ENCODE assay signal across 16 cellular contexts in genomic region chr4:125123710-125124109, GRCh38.
A peak's percentile ranks its signal among the peaks of the same experiment; 100 is the strongest.
DNase-seq lines count a peak whose midpoint lies in the region; ATAC-seq and TF ChIP-seq lines count a peak whose summit lies in the region.
"Had no signal": no experiment of that assay in that cellular context is flagged by ENCODE, and none has a peak within 500 bp of the region (broad histone marks: within the 10 kb centered on the region; RNA-seq: fewer than 3 reads in every experiment).

No MANE protein-coding gene starts in this region.

- no peak overlapping the region for H3K27ac ChIP-seq in A673 (ENCODE audit: low read depth, low read length, poor library complexity, severe bottlenecking)
- H3K27ac ChIP-seq: 22Rv1 had no signal

- POLR2A ChIA-PET in A673 (lab: Charles Lee; ENCODE audit: low non-redundant PET), result no interaction called here

- no peaks in the 10 kb centered on the region for H3K36me3 ChIP-seq in A673 (ENCODE audit: insufficient read depth, low read length, poor library complexity, severe bottlenecking)

- DNase-seq in A673 (ENCODE audit: low spot score) (peak; percentile 85), HFFc6 (peak; percentile 14), astrocyte of the hippocampus (ENCODE audit: low read depth, low spot score) (peak; percentile 54), fibroblast of pulmonary artery (ENCODE audit: low read depth) (peak; percentile 55), GF-D8 (lab: John Stamatoyannopoulos, UW) (no peak), Right ventricle myocardium inferior (ENCODE audit: missing footprints) (no peak), NCI-H187 treated with DMSO at 0.1 percent for 48 hours (lab: John Stamatoyannopoulos, UW) (no peak), A172 (ENCODE audit: low spot score) (no peak)
- DNase-seq: C1 segment of cervical spinal cord, KBM-7, NCI-H1417 treated with DMSO at 0.1 percent for 48 hours, NCI-H2029, NCI-H2171, NCI-H510A had no signal

- no TSS peak for BruUV-seq in A673 (replicated peaks; lab: Mats Ljungman, UMichigan)

- no peaks in the 10 kb centered on the region; the same call in 1 of the 2 replicates for H3K27me3 Mint-ChIP-seq in HFFc6 (ENCODE audit: insufficient read depth)

- H3K4me1 Mint-ChIP-seq in HFFc6 (ENCODE audit: low read depth), result peaks cover 22% of the 10 kb centered on the region

- no peaks in the 10 kb centered on the region for H3K27me3 ChIP-seq in A673 (replicated peaks; ENCODE audit: insufficient read depth, low read depth, low read length, poor library complexity)

- TF ChIP-seq CTCF in A673 (conservative IDR thresholded peaks at IDR 0.05; ENCODE audit: low read depth, low read length) (no peak), HFFc6 (IDR thresholded peaks at IDR 0.05) (no peak), fibroblast of pulmonary artery (IDR thresholded peaks at IDR 0.05; ENCODE audit: low read length, missing control alignments) (no peak)

- H3K4me3 Mint-ChIP-seq in HFFc6, result no peak overlapping the region

- intact Hi-C loops in A673 (cut with micrococcal nuclease; ENCODE audit: unreplicated experiment) (no loop called here), Right ventricle myocardium inferior (cut with DNase I) (no loop called here)

- no peak overlapping the region for H3K27ac Mint-ChIP-seq in HFFc6

- H3K9me3 ChIP-seq in A673 (ENCODE audit: low read depth, low read length, poor library complexity, severe bottlenecking), result no peaks in the 10 kb centered on the region

- peaks cover 16% of the 10 kb centered on the region for H3K4me1 ChIP-seq in A673 (ENCODE audit: insufficient read depth, low read length, poor library complexity, severe bottlenecking)

- no peak for ATAC-seq in Right ventricle myocardium inferior
- ATAC-seq: HCT116 had no signal

- H3K4me3 ChIP-seq in A673 (ENCODE audit: low read depth, low read length, poor library complexity, severe bottlenecking), result no peak overlapping the region
- no peak overlapping the region for H3K4me3 ChIP-seq in fibroblast of pulmonary artery (replicated peaks; ENCODE audit: low read depth, low read length)

- no peaks in the 10 kb centered on the region for H3K9me3 Mint-ChIP-seq in HFFc6

- H3K36me3 Mint-ChIP-seq in HFFc6 (ENCODE audit: low read depth), result no peaks in the 10 kb centered on the region

- CTCF ChIA-PET in A673 (lab: Charles Lee), result no interaction called here

Comparison
In these comparisons a context has a peak if more than half of its experiments do, and no peak if none do; other contexts are left out.
1. DNase-seq: peak in A673 (single experiment), HFFc6 (single experiment), astrocyte of the hippocampus (single experiment) and fibroblast of pulmonary artery (single experiment); none in GF-D8 (single experiment), Right ventricle myocardium inferior (single experiment), NCI-H187 treated with DMSO at 0.1 percent for 48 hours (single experiment) and A172 (single experiment).